Comparison of ENCODE assay signal across 20 cellular contexts in the genomic region with DNA sequence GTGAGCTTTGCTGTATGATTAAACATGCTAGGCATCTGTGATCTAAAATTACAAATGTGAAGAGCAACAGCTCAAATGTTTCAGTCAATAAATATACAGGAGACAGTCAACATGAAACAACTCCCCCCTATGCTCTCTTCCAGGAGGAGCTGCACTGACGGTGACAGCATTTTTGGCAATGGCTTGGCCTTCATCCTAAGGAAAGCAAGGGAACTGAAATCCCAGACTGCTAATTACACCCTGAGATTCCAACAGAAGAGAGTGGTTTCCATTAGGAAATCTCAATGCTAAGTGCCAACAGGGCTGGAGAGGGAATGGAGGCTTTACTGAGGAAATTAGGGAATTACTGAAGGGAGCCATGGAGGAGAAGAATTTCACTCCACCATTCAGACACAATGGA.
"Had no signal": no experiment of that assay in that cellular context is flagged by ENCODE, and none has a peak within 500 bp of the region (broad histone marks: within the 10 kb centered on the region; RNA-seq: fewer than 3 reads in every experiment).

No MANE protein-coding gene starts in this region.

- H3K27me3 ChIP-seq: adrenal gland, colonic mucosa had no signal

- H3K4me3 ChIP-seq: adrenal gland, colonic mucosa had no signal

- H3K4me1 ChIP-seq: colonic mucosa had no signal

- H3K36me3 ChIP-seq: adrenal gland, colonic mucosa, WERI-Rb-1 had no signal

- ATAC-seq: activated CD4-positive, alpha-beta T cell treated with anti-CD3 and anti-CD28 coated beads for 36 hours had no signal

- H3K9me3 ChIP-seq: adrenal gland, colonic mucosa had no signal

- DNase-seq: activated CD4-positive, alpha-beta memory T cell treated with anti-CD3 and anti-CD28 coated beads, Interleukin-2, amount 10 ng/mL, durations not matched to agents 7 days and 5 days; activated CD4-positive, alpha-beta T cell treated with anti-CD3 and anti-CD28 coated beads for 36 hours; activated CD4-positive, alpha-beta T cell treated with anti-CD3 and anti-CD28 coated beads, Interleukin-2, amount 50 U/mL, for 1 hour; activated CD8-positive, alpha-beta memory T cell treated with anti-CD3 and anti-CD28 coated beads, Interleukin-2, amount 50 U/mL, for 48 hours; activated naive CD4-positive, alpha-beta T cell treated with anti-CD3 and anti-CD28 coated beads, Interleukin-2, amount 50 U/mL, for 16 hours; activated naive CD8-positive, alpha-beta T cell treated with anti-CD3 and anti-CD28 coated beads, Interleukin-2, amount 10 ng/mL, durations not matched to agents 7 days and 5 days; activated T-cell treated with anti-CD3 and anti-CD28 coated beads, Interleukin-2, amount 50 U/mL, for 1 hour; adrenal gland; colonic mucosa; Kasumi-1; NCI-H1105 treated with DMSO at 0.1 percent for 48 hours; NCI-H146; NCI-H2029; NCI-H2107; NCI-H2171 treated with DMSO at 0.1 percent for 48 hours; NCI-H345; NCI-H510A treated with DMSO at 0.1 percent for 48 hours; SHP77 treated with DMSO at 0.1 percent for 48 hours; T-helper 1 cell; WERI-Rb-1 had no signal

- H3K27ac ChIP-seq: adrenal gland, colonic mucosa, WERI-Rb-1 had no signal
